1 cellular context compared by ENCODE assay signal in genomic region chr9:122213589-122214413, GRCh38.
A peak's percentile ranks its signal among the peaks of the same experiment; 100 is the strongest.
TF ChIP-seq lines count a peak whose summit lies in the region.

No MANE protein-coding gene starts in this region.

TF ChIP-seq in K562, 482 proteins besides CTCF, POLR2A, EP300 and RAD21 (continued from another document and continues in another):
- TF ChIP-seq FOXP1 (CRISPR knock-in tag; IDR thresholded peaks at IDR 0.05) (peak; percentile 12; the same call in 1 of the 2 replicates), TFAP4 (CRISPR knock-in tag; IDR thresholded peaks at IDR 0.05; ENCODE audit: borderline replicate concordance) (peak; percentile 81), ZC3H4 (CRISPR knock-in tag; IDR thresholded peaks at IDR 0.05; ENCODE audit: borderline replicate concordance) (no peak), HDAC1 (IDR thresholded peaks at IDR 0.05) (peak in 1 of 2 experiments; percentile 76; a peak in 1 of 4 replicates), SAP30 (IDR thresholded peaks at IDR 0.05; ENCODE audit: borderline replicate concordance, insufficient read depth, low read depth, low read length, poor library complexity, severe bottlenecking) (peak; percentile 56), NKRF (IDR thresholded peaks at IDR 0.05; ENCODE audit: borderline replicate concordance) (peak; percentile 73; the same call in 1 of the 2 replicates), DMBX1 (CRISPR knock-in tag; IDR thresholded peaks at IDR 0.05; ENCODE audit: borderline replicate concordance) (peak; percentile 52; the same call in 1 of the 2 replicates), TAF7 (tag; IDR thresholded peaks at IDR 0.05) (no peak), HMGXB4 (CRISPR knock-in tag; IDR thresholded peaks at IDR 0.05) (no peak), ZBTB49 (CRISPR knock-in tag; IDR thresholded peaks at IDR 0.05; ENCODE audit: borderline replicate concordance) (no peak), MAX (CRISPR knock-in tag; IDR thresholded peaks at IDR 0.05) (peak; percentile 93), CBX3 (IDR thresholded peaks at IDR 0.05; ENCODE audit: borderline replicate concordance in 1 of 2, low read length in 2 of 2) (peak in 1 of 2 experiments; percentile 61; a peak in 1 of 3 replicates), ZNF311 (CRISPR knock-in tag; IDR thresholded peaks at IDR 0.05) (no peak), EGR1 (conservative IDR thresholded peaks at IDR 0.05) (peak; percentile 96), PTRF (tag; IDR thresholded peaks at IDR 0.05) (no peak), NBN (IDR thresholded peaks at IDR 0.05; ENCODE audit: low read depth) (0 out of 2 replicates have a peak, but pooled peaks have one; percentile 36), TSC22D4 (tag; IDR thresholded peaks at IDR 0.05) (no peak), CSDE1 (IDR thresholded peaks at IDR 0.05) (no peak), KLF1 (tag; IDR thresholded peaks at IDR 0.05) (no peak), DEAF1 (CRISPR knock-in tag; IDR thresholded peaks at IDR 0.05) (no peak), CBX1 (IDR thresholded peaks at IDR 0.05; ENCODE audit: low read depth) (no peak), DIDO1 (tag; IDR thresholded peaks at IDR 0.05; ENCODE audit: low read depth) (no peak), MTA1 (IDR thresholded peaks at IDR 0.05; ENCODE audit: borderline replicate concordance) (peak; percentile 53; the same call in 1 of the 2 replicates), PKNOX1 (IDR thresholded peaks at IDR 0.05) (no peak), ZNF212 (CRISPR knock-in tag; IDR thresholded peaks at IDR 0.05) (no peak), ZEB2 (IDR thresholded peaks at IDR 0.05) (0 out of 2 replicates have a peak, but pooled peaks have one; percentile 22), MCM5 (IDR thresholded peaks at IDR 0.05; ENCODE audit: low read depth) (no peak), GABPB2 (CRISPR knock-in tag; conservative IDR thresholded peaks at IDR 0.05) (no peak), CBX5 (IDR thresholded peaks at IDR 0.05; ENCODE audit: borderline replicate concordance, low read depth) (no peak), HEY1 (CRISPR knock-in tag; IDR thresholded peaks at IDR 0.05; ENCODE audit: borderline replicate concordance) (no peak), ZNF699 (CRISPR knock-in tag; IDR thresholded peaks at IDR 0.05; ENCODE audit: insufficient replicate concordance) (no peak)
- TF ChIP-seq, protein P1, sequence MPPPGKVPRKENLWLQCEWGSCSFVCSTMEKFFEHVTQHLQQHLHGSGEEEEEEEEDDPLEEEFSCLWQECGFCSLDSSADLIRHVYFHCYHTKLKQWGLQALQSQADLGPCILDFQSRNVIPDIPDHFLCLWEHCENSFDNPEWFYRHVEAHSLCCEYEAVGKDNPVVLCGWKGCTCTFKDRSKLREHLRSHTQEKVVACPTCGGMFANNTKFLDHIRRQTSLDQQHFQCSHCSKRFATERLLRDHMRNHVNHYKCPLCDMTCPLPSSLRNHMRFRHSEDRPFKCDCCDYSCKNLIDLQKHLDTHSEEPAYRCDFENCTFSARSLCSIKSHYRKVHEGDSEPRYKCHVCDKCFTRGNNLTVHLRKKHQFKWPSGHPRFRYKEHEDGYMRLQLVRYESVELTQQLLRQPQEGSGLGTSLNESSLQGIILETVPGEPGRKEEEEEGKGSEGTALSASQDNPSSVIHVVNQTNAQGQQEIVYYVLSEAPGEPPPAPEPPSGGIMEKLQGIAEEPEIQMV (tag; conservative IDR thresholded peaks at IDR 0.05; ENCODE audit: low read depth): no peak
- TF ChIP-seq, protein P2, sequence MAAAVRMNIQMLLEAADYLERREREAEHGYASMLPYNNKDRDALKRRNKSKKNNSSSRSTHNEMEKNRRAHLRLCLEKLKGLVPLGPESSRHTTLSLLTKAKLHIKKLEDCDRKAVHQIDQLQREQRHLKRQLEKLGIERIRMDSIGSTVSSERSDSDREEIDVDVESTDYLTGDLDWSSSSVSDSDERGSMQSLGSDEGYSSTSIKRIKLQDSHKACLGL (CRISPR knock-in tag; IDR thresholded peaks at IDR 0.05; ENCODE audit: borderline replicate concordance, poor library complexity, severe bottlenecking): no peak
- TF ChIP-seq, protein P3, sequence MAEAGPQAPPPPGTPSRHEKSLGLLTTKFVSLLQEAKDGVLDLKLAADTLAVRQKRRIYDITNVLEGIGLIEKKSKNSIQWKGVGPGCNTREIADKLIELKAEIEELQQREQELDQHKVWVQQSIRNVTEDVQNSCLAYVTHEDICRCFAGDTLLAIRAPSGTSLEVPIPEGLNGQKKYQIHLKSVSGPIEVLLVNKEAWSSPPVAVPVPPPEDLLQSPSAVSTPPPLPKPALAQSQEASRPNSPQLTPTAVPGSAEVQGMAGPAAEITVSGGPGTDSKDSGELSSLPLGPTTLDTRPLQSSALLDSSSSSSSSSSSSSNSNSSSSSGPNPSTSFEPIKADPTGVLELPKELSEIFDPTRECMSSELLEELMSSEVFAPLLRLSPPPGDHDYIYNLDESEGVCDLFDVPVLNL (CRISPR knock-in tag; IDR thresholded peaks at IDR 0.05; ENCODE audit: low read depth): no peak
